8 cellular contexts compared by ENCODE assay signal in the genomic region with DNA sequence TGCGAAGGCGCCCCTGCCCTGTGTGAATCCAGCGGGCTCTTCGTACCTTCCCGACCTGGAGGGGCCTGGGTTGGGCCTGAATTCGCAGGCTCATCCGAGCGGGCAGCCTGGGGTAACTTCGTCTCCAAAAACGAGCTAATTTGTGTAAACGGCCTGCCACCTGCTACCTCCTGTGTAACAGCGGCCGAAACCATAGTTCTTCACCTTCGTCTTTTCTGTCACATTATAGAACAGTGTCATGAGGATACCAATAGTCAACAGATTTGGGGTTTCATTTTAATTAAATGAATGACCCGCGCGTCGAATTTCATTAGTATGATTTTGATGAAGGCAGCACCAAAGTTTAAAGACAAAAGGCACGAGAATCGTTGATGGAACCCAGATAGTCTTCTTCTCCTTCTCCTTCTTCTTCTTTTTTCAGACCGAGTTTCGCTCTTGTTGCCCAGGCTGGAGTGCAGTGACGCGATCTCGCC. TPM values are rescaled to one million over a fixed set of nuclear protein-coding genes. Genes with fewer than 3 reads are reported as not detected.
DNase-seq lines count a peak whose midpoint lies in the region; ATAC-seq and TF ChIP-seq lines count a peak whose summit lies in the region.

No MANE protein-coding gene starts in this region.

- POLR2A ChIA-PET in activated CD4-positive, alpha-beta T cell treated with anti-CD3 and anti-CD28 coated beads, Interleukin-2, amount 10 ng/mL, durations not matched to agents 7 days and 5 days (lab: Charles Lee), result no interaction called here

- intact Hi-C loops in right lobe of liver (cut with DNase I), result no loop called here

- H3K27ac ChIP-seq in angular gyrus (ENCODE audit: low read depth, low read length) (peak overlapping the region; percentile 66), right lobe of liver (peak overlapping the region; percentile 54 to 86 (median 76)), thymus (ENCODE audit: low read depth) (peak overlapping the region; percentile 70)

- H3K27ac Mint-ChIP-seq in activated CD4-positive, alpha-beta T cell treated with anti-CD3 and anti-CD28 coated beads, Interleukin-2, amount 10 ng/mL, durations not matched to agents 7 days and 5 days, result peak overlapping the region; percentile 79

- peaks cover 0 to 7% (median 0%) of the 10 kb centered on the region in 4 donors for H3K36me3 ChIP-seq in right lobe of liver
- no peaks in the 10 kb centered on the region for H3K36me3 ChIP-seq in thymus (ENCODE audit: control insufficient read depth, insufficient read depth)

- H3K9me3 Mint-ChIP-seq in activated CD4-positive, alpha-beta T cell treated with anti-CD3 and anti-CD28 coated beads, Interleukin-2, amount 10 ng/mL, durations not matched to agents 7 days and 5 days, result no peaks in the 10 kb centered on the region

- peak overlapping the region; percentile 73 for H3K4me3 Mint-ChIP-seq in activated CD4-positive, alpha-beta T cell treated with anti-CD3 and anti-CD28 coated beads, Interleukin-2, amount 10 ng/mL, durations not matched to agents 7 days and 5 days

- H3K27me3 Mint-ChIP-seq in activated CD4-positive, alpha-beta T cell treated with anti-CD3 and anti-CD28 coated beads, Interleukin-2, amount 10 ng/mL, durations not matched to agents 7 days and 5 days, result peaks cover 5% of the 10 kb centered on the region

- H3K36me3 Mint-ChIP-seq in activated CD4-positive, alpha-beta T cell treated with anti-CD3 and anti-CD28 coated beads, Interleukin-2, amount 10 ng/mL, durations not matched to agents 7 days and 5 days (ENCODE audit: low read depth), result peaks cover 4% of the 10 kb centered on the region

- H3K4me1 ChIP-seq in right lobe of liver (peaks cover 0 to 10% (median 5%) of the 10 kb centered on the region in 4 donors), thymus (ENCODE audit: control insufficient read depth, insufficient read depth, low read length) (peaks cover 17% of the 10 kb centered on the region)

- TF ChIP-seq POLR2A in right lobe of liver (IDR thresholded peaks at IDR 0.05), result no peak

- peaks cover 23% of the 10 kb centered on the region for H3K4me1 Mint-ChIP-seq in activated CD4-positive, alpha-beta T cell treated with anti-CD3 and anti-CD28 coated beads, Interleukin-2, amount 10 ng/mL, durations not matched to agents 7 days and 5 days

- DNase-seq in activated CD4-positive, alpha-beta T cell treated with anti-CD3 and anti-CD28 coated beads, Interleukin-2, amount 10 ng/mL, durations not matched to agents 7 days and 5 days, result no peak
- DNase-seq in activated CD4-positive, alpha-beta T cell treated with anti-CD3 and anti-CD28 coated beads for 4 hours, result no peak
- no peak for DNase-seq in right lobe of liver
- DNase-seq in COLO829 (ENCODE audit: low spot score), result no peak
- no peak for DNase-seq in dedifferentiated amniotic fluid mesenchymal stem cell (ENCODE audit: extremely low spot score)
- DNase-seq in SIG-M5 (lab: John Stamatoyannopoulos, UW), result no peak

- TF ChIP-seq CTCF in right lobe of liver (IDR thresholded peaks at IDR 0.05), result peak in 1 of 4 donors; percentile 0

- 67% methylated on average over 11 of the region's 25 CpGs for WGBS in right lobe of liver (ENCODE audit: insufficient coverage, low coverage, low lambda C conversion rate, missing lambda C conversion rate)
- WGBS in thymus, result 50% methylated on average over 25 of the region's 25 CpGs

- H3K9me3 ChIP-seq in right lobe of liver, result no peaks in the 10 kb centered on the region
- H3K9me3 ChIP-seq in thymus (ENCODE audit: control insufficient read depth), result no peaks in the 10 kb centered on the region

- ATAC-seq in right lobe of liver, result no peak

- peak overlapping the region; percentile 34 to 82 (median 78) for H3K4me3 ChIP-seq in right lobe of liver
- H3K4me3 ChIP-seq in thymus (ENCODE audit: low read length), result peak overlapping the region; percentile 92

- CTCF ChIA-PET in activated CD4-positive, alpha-beta T cell treated with anti-CD3 and anti-CD28 coated beads, Interleukin-2, amount 10 ng/mL, durations not matched to agents 7 days and 5 days (lab: Charles Lee), result no interaction called here

- no peaks in the 10 kb centered on the region for H3K27me3 ChIP-seq in right lobe of liver
- no peaks in the 10 kb centered on the region for H3K27me3 ChIP-seq in thymus (ENCODE audit: control insufficient read depth, insufficient read depth)

RNA-seq across cellular contexts. Expression of a gene that starts 0.5 kb away (rescaled TPM):
- 10 to 100 TPM; 16.6 to 21.1 TPM for total RNA-seq in activated CD4-positive, alpha-beta T cell treated with anti-CD3 and anti-CD28 coated beads, Interleukin-2, amount 10 ng/mL, durations not matched to agents 7 days and 5 days
- 10 to 100 TPM; 19.8 to 34.5 (median 24.8) TPM for total RNA-seq in right lobe of liver
- 85.2 TPM for polyA plus RNA-seq in thymus

RNA-seq across cellular contexts. Expression of a gene that starts 27.2 kb away (rescaled TPM):
- 1,000 to 10,000 TPM; 1,415 to 1,539 TPM for total RNA-seq in activated CD4-positive, alpha-beta T cell treated with anti-CD3 and anti-CD28 coated beads, Interleukin-2, amount 10 ng/mL, durations not matched to agents 7 days and 5 days
- total RNA-seq in right lobe of liver, result 1,000 to 10,000 TPM; 1,045 to 2,319 (median 1,420) TPM
- 820 TPM for polyA plus RNA-seq in thymus
